In genomic region chr13:28129911-28130693, GRCh38 we compare ENCODE assay signal across 37 cellular contexts. TPM values are rescaled to one million over a fixed set of nuclear protein-coding genes. Genes with fewer than 3 reads are reported as not detected.
"Had no signal": no experiment of that assay in that cellular context is flagged by ENCODE, and none has a peak within 500 bp of the region (broad histone marks: within the 10 kb centered on the region; RNA-seq: fewer than 3 reads in every experiment).

No MANE protein-coding gene starts in this region.

- H3K9me3 Mint-ChIP-seq: activated CD8-positive, alpha-beta T cell treated with anti-CD3 and anti-CD28 coated beads for 36 hours; activated naive CD4-positive, alpha-beta T cell treated with anti-CD3 and anti-CD28 coated beads, Interleukin-2, amount 50 U/mL, for 72 hours; nephron progenitor cell; stimulated activated memory B cell treated with anti-CD40 and anti-IgM and Interleukin-4, amounts not matched to agents 10 μg/mL and 1 μg/mL and 100 μg/mL, for 72 hours; stimulated activated naive CD8-positive, alpha-beta T cell treated with anti-CD3 and anti-CD28 coated beads, Interleukin-15, amount 100 ng/mL, for 72 hours; type B pancreatic cell; WTC11 had no signal

- H3K4me3 ChIP-seq: colonic mucosa, esophagus squamous epithelium, heart right ventricle, left lung, lower lobe of right lung, ovary, sigmoid colon, vagina had no signal

- H3K27me3 ChIP-seq: colonic mucosa, esophagus squamous epithelium, left lung, neutrophil, ovary, sigmoid colon, vagina had no signal

- H3K27ac Mint-ChIP-seq: activated CD8-positive, alpha-beta T cell treated with anti-CD3 and anti-CD28 coated beads for 36 hours; activated naive CD4-positive, alpha-beta T cell treated with anti-CD3 and anti-CD28 coated beads, Interleukin-2, amount 50 U/mL, for 72 hours; nephron progenitor cell; progenitor cell of endocrine pancreas; stimulated activated memory B cell treated with anti-CD40 and anti-IgM and Interleukin-4, amounts not matched to agents 10 μg/mL and 1 μg/mL and 100 μg/mL, for 72 hours; stimulated activated naive CD8-positive, alpha-beta T cell treated with anti-CD3 and anti-CD28 coated beads, Interleukin-15, amount 100 ng/mL, for 72 hours; type B pancreatic cell; WTC11 had no signal

- H3K4me1 Mint-ChIP-seq: nephron progenitor cell; stimulated activated naive CD8-positive, alpha-beta T cell treated with anti-CD3 and anti-CD28 coated beads, Interleukin-15, amount 100 ng/mL, for 72 hours; WTC11 had no signal

- H3K9me3 ChIP-seq: colonic mucosa, esophagus squamous epithelium, heart right ventricle, left lung, lower lobe of right lung, neutrophil, ovary, sigmoid colon, vagina had no signal

- DNase-seq: activated CD4-positive, alpha-beta T cell treated with anti-CD3 and anti-CD28 coated beads for 1 hour; activated CD4-positive, alpha-beta T cell treated with anti-CD3 and anti-CD28 coated beads, Interleukin-2, amount 50 U/mL, for 1 hour; activated CD8-positive, alpha-beta T cell treated with anti-CD3 and anti-CD28 coated beads for 36 hours; activated naive CD4-positive, alpha-beta T cell; activated T-cell treated with anti-CD3 and anti-CD28 coated beads, Interleukin-2, amount 50 U/mL, for 48 hours; anterior cingulate cortex; cerebellar nuclear complex; colonic mucosa; effector CD8-positive, alpha-beta T cell; esophagus squamous epithelium; foreskin melanocyte; heart right ventricle; kidney glomerular epithelial cell; left lung; lower lobe of right lung; mesendoderm; nephron progenitor cell; ovary; sigmoid colon; small intestine; stimulated activated CD4-positive, alpha-beta T cell treated with anti-CD3 and anti-CD28 coated beads, Interleukin-1b, Interleukin-23, amount 100 ng/mL, for 48 hours; stimulated activated CD4-positive, alpha-beta T cell treated with anti-CD3 and anti-CD28 coated beads, Interleukin-4, amount 100 ng/mL, for 4 hours; stimulated activated CD8-positive, alpha-beta memory T cell treated with anti-CD3 and anti-CD28 coated beads, Interleukin-4, amount 100 ng/mL, for 48 hours; stimulated activated naive CD8-positive, alpha-beta T cell treated with anti-CD3 and anti-CD28 coated beads, Interleukin-15, amount 100 ng/mL, for 72 hours; substantia nigra; T-helper 2 cell had no signal

- H3K4me1 ChIP-seq: colonic mucosa, esophagus squamous epithelium, heart right ventricle, left lung, lower lobe of right lung, sigmoid colon, vagina had no signal

- H3K4me3 Mint-ChIP-seq: activated CD8-positive, alpha-beta T cell treated with anti-CD3 and anti-CD28 coated beads for 36 hours; nephron progenitor cell; stimulated activated memory B cell treated with anti-CD40 and anti-IgM and Interleukin-4, amounts not matched to agents 10 μg/mL and 1 μg/mL and 100 μg/mL, for 72 hours; stimulated activated naive CD8-positive, alpha-beta T cell treated with anti-CD3 and anti-CD28 coated beads, Interleukin-15, amount 100 ng/mL, for 72 hours; type B pancreatic cell; WTC11 had no signal

- H3K36me3 ChIP-seq: colonic mucosa, esophagus squamous epithelium, heart right ventricle, left lung, lower lobe of right lung, neutrophil, ovary, sigmoid colon, vagina had no signal

- H3K27me3 Mint-ChIP-seq: activated CD8-positive, alpha-beta T cell treated with anti-CD3 and anti-CD28 coated beads for 36 hours; progenitor cell of endocrine pancreas; stimulated activated memory B cell treated with anti-CD40 and anti-IgM and Interleukin-4, amounts not matched to agents 10 μg/mL and 1 μg/mL and 100 μg/mL, for 72 hours; stimulated activated naive CD8-positive, alpha-beta T cell treated with anti-CD3 and anti-CD28 coated beads, Interleukin-15, amount 100 ng/mL, for 72 hours; type B pancreatic cell had no signal

- H3K27ac ChIP-seq: colonic mucosa, epithelial cell of prostate, esophagus squamous epithelium, heart right ventricle, left lung, lower lobe of right lung, neutrophil, ovary, sigmoid colon, vagina had no signal

- ATAC-seq: activated CD8-positive, alpha-beta T cell treated with anti-CD3 and anti-CD28 coated beads for 36 hours; activated naive CD4-positive, alpha-beta T cell treated with anti-CD3 and anti-CD28 coated beads, Interleukin-2, amount 50 U/mL, for 72 hours; heart right ventricle; left lung; lower lobe of right lung; stimulated activated memory B cell treated with anti-CD40 and anti-IgM and Interleukin-4, amounts not matched to agents 10 μg/mL and 1 μg/mL and 100 μg/mL, for 72 hours; stimulated activated naive CD8-positive, alpha-beta T cell treated with anti-CD3 and anti-CD28 coated beads, Interleukin-15, amount 100 ng/mL, for 72 hours; WTC11 had no signal

- H3K36me3 Mint-ChIP-seq: activated naive CD4-positive, alpha-beta T cell treated with anti-CD3 and anti-CD28 coated beads, Interleukin-2, amount 50 U/mL, for 72 hours; stimulated activated memory B cell treated with anti-CD40 and anti-IgM and Interleukin-4, amounts not matched to agents 10 μg/mL and 1 μg/mL and 100 μg/mL, for 72 hours; type B pancreatic cell; WTC11 had no signal

RNA-seq across cellular contexts. Expression of gene FLT3, which starts 29.7 kb away (rescaled TPM):
- total RNA-seq: activated CD8-positive, alpha-beta T cell treated with anti-CD3 and anti-CD28 coated beads for 36 hours; activated naive CD4-positive, alpha-beta T cell treated with anti-CD3 and anti-CD28 coated beads, Interleukin-2, amount 50 U/mL, for 72 hours; bronchial epithelial cell; dermis microvascular lymphatic vessel endothelial cell; glomerular endothelial cell; vagina had no signal
